ENCODE assay signal across 8 cellular contexts in the genomic region with DNA sequence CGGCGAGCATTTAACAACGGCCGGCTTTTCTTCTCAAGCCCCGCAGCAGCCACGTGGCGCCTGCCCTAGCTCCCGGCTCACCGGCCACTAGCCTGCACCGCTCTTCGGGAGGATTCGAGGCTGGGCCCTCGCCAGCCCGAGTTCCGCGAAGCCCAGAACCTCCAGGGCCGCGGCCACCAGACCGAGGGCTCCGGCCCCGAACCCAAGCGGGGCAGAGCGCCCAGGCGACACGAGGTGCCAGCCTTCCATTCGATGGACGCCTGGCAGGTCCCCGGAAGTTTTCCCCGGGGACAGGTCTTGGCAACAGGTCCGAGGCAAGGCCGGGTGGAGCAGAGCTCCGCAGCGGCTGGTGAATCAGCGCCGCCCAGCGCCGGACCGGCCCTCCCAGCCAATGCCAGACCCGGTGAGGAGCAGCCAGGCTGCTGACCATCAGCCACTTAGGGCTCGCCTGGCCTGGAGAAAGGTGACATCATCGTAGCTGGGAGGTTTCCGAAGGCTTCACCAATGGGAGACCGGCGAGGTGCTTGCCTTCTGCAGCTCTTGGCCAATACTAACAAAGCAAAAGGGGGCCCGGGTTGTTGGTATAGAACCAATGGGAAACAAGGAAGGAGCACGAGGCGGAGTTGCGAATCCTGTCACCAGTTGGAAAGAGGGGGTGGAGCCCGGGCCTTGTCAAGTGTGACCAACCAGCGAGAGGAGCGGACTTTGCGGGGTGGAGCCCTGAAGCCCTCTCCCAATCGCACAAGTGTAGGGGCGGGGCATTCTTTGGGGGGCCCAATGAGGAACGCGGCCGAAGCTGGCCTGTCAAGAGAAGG. TPM values are rescaled to one million over a fixed set of nuclear protein-coding genes. Genes with fewer than 3 reads are reported as not detected.
DNase-seq lines count a peak whose midpoint lies in the region; ATAC-seq and TF ChIP-seq lines count a peak whose summit lies in the region.

No MANE protein-coding gene starts in this region.

- DNase-seq in ACHN, result peak; percentile 100
- peak; percentile 100 for DNase-seq in NCI-H2171 treated with DMSO at 0.1 percent for 48 hours (lab: John Stamatoyannopoulos, UW)
- peak; percentile 100 for DNase-seq in mammary epithelial cell

- H4K20me1 ChIP-seq in mammary epithelial cell (ENCODE audit: insufficient read depth, low read length), result no peaks in the 10 kb centered on the region

- dilution Hi-C loops in mammary epithelial cell (cut with HindIII; ENCODE audit: low sequenced_read_pairs), result loop anchor here (5.0 to 25.0 kb wide), 2 partner anchors 63 to 348 kb away; partner anchors contain the start of gene PCYOX1

- H3K4me2 ChIP-seq in mammary epithelial cell (ENCODE audit: insufficient read depth, low read depth, low read length), result peak overlapping the region; percentile 99

- H3K9me3 ChIP-seq in mammary epithelial cell (replicated peaks; ENCODE audit: insufficient read depth, low read length) (no peaks in the 10 kb centered on the region), iPS-20b (ENCODE audit: insufficient read depth, low read depth, low read length) (no peaks in the 10 kb centered on the region)

- H3K27ac ChIP-seq in VCaP, result peak overlapping the region; percentile 91
- peak overlapping the region; percentile 90 for H3K27ac ChIP-seq in mammary epithelial cell (ENCODE audit: insufficient read depth, low read depth, low read length)
- peak overlapping the region; percentile 86 for H3K27ac ChIP-seq in iPS-20b (ENCODE audit: low read length)
- peak overlapping the region; percentile 81 to 98 (median 94) for H3K27ac ChIP-seq in skin epidermis

- BruUV-seq in mammary epithelial cell (replicated peaks; lab: Mats Ljungman, UMichigan), result no TSS peak

- in situ Hi-C loops in ACHN (cut with HindIII; ENCODE audit: low pct_ligation_motif_present, low pct_unique_long_range_greater_than_20kb, low sequenced_read_pairs) (no loop called here), mammary epithelial cell (cut with MboI; ENCODE audit: low sequenced_read_pairs in 2 of 2) (loop anchor here (5.0 to 10.0 kb wide), 4 partner anchors 150 to 230 kb away; no protein-coding TSS in a partner anchor)

- TF ChIP-seq CTCF in VCaP (conservative IDR thresholded peaks at IDR 0.05) (peak; percentile 31), mammary epithelial cell (conservative IDR thresholded peaks at IDR 0.05 in 1 of 2, IDR thresholded peaks at IDR 0.05 in 1 of 2; ENCODE audit: extremely low read depth in 1 of 2, insufficient read depth in 1 of 2, low read depth in 1 of 2, low read length in 2 of 2) (peak in 1 of 2 donors; percentile 10)

- H2AFZ ChIP-seq in mammary epithelial cell (ENCODE audit: low read depth, low read length), result peak overlapping the region; percentile 80

- 1% methylated on average over 40 of the region's 57 CpGs for WGBS in mammary epithelial cell (ENCODE audit: low coverage, missing lambda C conversion rate)

- H3K9ac ChIP-seq in mammary epithelial cell (ENCODE audit: insufficient read depth, low read length) (peak overlapping the region; percentile 88), iPS-20b (ENCODE audit: low read depth, low read length) (peak overlapping the region; percentile 96)

- H3K79me2 ChIP-seq in mammary epithelial cell (ENCODE audit: insufficient read depth, low read length), result peaks cover 24% of the 10 kb centered on the region

- no peaks in the 10 kb centered on the region for H3K27me3 ChIP-seq in mammary epithelial cell (ENCODE audit: insufficient read depth, low read length)
- peaks cover 6% of the 10 kb centered on the region; the same call in 1 of the 2 replicates for H3K27me3 ChIP-seq in iPS-20b (ENCODE audit: insufficient read depth, low read length)

- CTCF ChIA-PET in mammary epithelial cell (lab: Charles Lee; ENCODE audit: low non-redundant PET), result interaction anchor here (0.5 to 1.6 kb wide), 5 partner anchors 147 to 228 kb away, joined by 3 to 19 read pairs (median 7); no protein-coding TSS in a partner anchor

- H3K4me1 ChIP-seq in mammary epithelial cell (ENCODE audit: insufficient read depth, low read length) (peaks cover 31% of the 10 kb centered on the region), iPS-20b (ENCODE audit: insufficient read depth, low read length) (no peaks in the 10 kb centered on the region; the same call in 1 of the 2 replicates)

- ATAC-seq in GM18867 (IDR thresholded peaks at IDR 0.05; ENCODE audit: unreplicated experiment), result peak; percentile 85
- ATAC-seq in HG03103 (IDR thresholded peaks at IDR 0.05; ENCODE audit: low read depth, unreplicated experiment), result peak; percentile 81

- H3K36me3 ChIP-seq in mammary epithelial cell (ENCODE audit: insufficient read depth, low read length) (peaks cover 11% of the 10 kb centered on the region), iPS-20b (ENCODE audit: insufficient read depth, low read depth, low read length) (0 out of 2 replicates have a peak, but pooled peaks cover 6% of the 10 kb centered on the region)

- H3K4me3 ChIP-seq in mammary epithelial cell (replicated peaks in 1 of 3; ENCODE audit: insufficient read depth in 1 of 3, low read depth in 2 of 3, low read length in 3 of 3), result peak overlapping the region; percentile 75 to 96 (median 85)
- peak overlapping the region; percentile 84 for H3K4me3 ChIP-seq in iPS-20b (ENCODE audit: low read length)
- peak overlapping the region; percentile 71 to 99 (median 88) for H3K4me3 ChIP-seq in skin epidermis

- intact Hi-C loops in mammary epithelial cell (cut with micrococcal nuclease), result loop anchor here (1.0 to 10.0 kb wide), 9 partner anchors 32 to 730 kb away; partner anchors contain the start of genes C2orf42 and SNRPG

RNA-seq across cellular contexts. Expression of gene MXD1, which starts 0.5 kb away (rescaled TPM):
- total RNA-seq in mammary epithelial cell, result 10 to 100 TPM in 1 of 2 donors, 1 to 10 TPM in 1; 8.7 to 21.1 TPM
- polyA plus RNA-seq in mammary epithelial cell, result 5.5 TPM
- 6.8 TPM for polyA minus RNA-seq in mammary epithelial cell

RNA-seq across cellular contexts. Expression of gene SNRNP27, which starts 20.7 kb away (rescaled TPM):
- total RNA-seq in mammary epithelial cell, result 10 to 100 TPM; 25.3 to 51.2 TPM
- 29.8 TPM for polyA plus RNA-seq in mammary epithelial cell
- polyA minus RNA-seq in mammary epithelial cell, result 3.8 TPM

RNA-seq across cellular contexts. Expression of gene ASPRV1, which starts 47.0 kb away (rescaled TPM):
- total RNA-seq in mammary epithelial cell, result under 1 TPM in 1 of 2 donors, not detected in 1; 0.17 TPM
- polyA plus RNA-seq in mammary epithelial cell, result 0.05 TPM
- polyA minus RNA-seq in mammary epithelial cell, result not detected

Comparison
In these comparisons a context has a peak if more than half of its experiments do, and no peak if none do; other contexts are left out.
1. Peak in every context shown above with its lines: DNase-seq, ATAC-seq, H3K4me3 ChIP-seq and H3K27ac ChIP-seq.